ENCODE assay signal across 1 cellular context in the genomic region with DNA sequence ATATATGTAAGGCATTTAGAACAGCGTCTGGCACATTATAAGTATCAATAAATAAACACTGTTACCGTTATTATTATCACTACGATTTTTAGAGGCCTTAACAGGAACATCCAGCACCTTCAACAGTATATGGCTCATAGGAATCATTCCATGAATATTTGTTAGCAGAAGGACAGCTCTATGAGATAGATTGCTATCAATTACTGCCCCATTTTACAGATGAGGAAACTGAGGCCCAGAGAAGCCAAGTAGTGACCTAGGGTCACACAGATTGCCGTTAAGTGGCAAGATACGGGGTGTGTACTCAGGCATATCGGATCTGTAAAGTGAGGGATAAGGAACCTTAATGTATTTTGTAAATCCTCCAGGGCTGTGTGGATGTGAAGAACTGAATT.
TF ChIP-seq lines count a peak whose summit lies in the region.

No MANE protein-coding gene starts in this region.

TF ChIP-seq in endothelial cell of umbilical vein, 7 proteins besides CTCF, POLR2A, EP300 and RAD21:
- no peak for TF ChIP-seq MAX (IDR thresholded peaks at IDR 0.05; ENCODE audit: insufficient read depth, insufficient read length)
- peak; percentile 47 for TF ChIP-seq GATA2 (IDR thresholded peaks at IDR 0.05; ENCODE audit: insufficient read depth, insufficient read length, low read depth, low read length)
